Comparison of ENCODE assay signal across 17 cellular contexts in the genomic region with DNA sequence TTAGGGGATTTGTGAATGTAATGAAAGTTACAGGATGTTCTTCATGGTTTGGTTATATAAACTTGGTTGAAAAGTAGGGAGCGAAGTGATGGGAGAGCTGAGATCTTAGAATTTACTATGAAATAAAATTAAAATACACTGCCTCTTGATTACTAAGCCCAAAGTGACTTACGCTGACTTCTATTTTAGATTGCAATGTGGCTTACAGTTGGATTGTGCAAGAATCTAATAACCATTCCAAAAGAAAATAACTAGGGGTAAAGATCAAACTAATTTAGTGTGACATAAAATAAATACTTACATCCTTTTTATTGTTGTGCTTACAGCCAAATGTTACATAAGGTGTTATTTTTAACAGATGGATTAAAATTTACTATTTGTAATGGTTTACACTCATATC. TPM values are rescaled to one million over a fixed set of nuclear protein-coding genes. Genes with fewer than 3 reads are reported as not detected.
DNase-seq lines count a peak whose midpoint lies in the region; ATAC-seq, FAIRE-seq and TF ChIP-seq lines count a peak whose summit lies in the region.
"Had no signal": no experiment of that assay in that cellular context is flagged by ENCODE, and none has a peak within 500 bp of the region (broad histone marks: within the 10 kb centered on the region; RNA-seq: fewer than 3 reads in every experiment).

No MANE protein-coding gene starts in this region.

- peaks cover 6% of the 10 kb centered on the region; the same call in 1 of the 2 replicates for H3K36me3 ChIP-seq in GM23248 (ENCODE audit: low read depth)
- H3K36me3 ChIP-seq in small intestine (ENCODE audit: control insufficient read depth in 2 of 2, insufficient read depth in 2 of 2, low read length in 2 of 2): peaks cover 4 to 7% of the 10 kb centered on the region in 2 donors
- H3K36me3 ChIP-seq in A673 (ENCODE audit: insufficient read depth, low read length, poor library complexity, severe bottlenecking): no peaks in the 10 kb centered on the region
- peaks cover 2 to 7% of the 10 kb centered on the region in 2 donors for H3K36me3 ChIP-seq in kidney (ENCODE audit: control insufficient read depth in 1 of 2, insufficient read depth in 2 of 2, low read length in 2 of 2)

- no peaks in the 10 kb centered on the region for H3K9me2 ChIP-seq in GM23248 (ENCODE audit: insufficient read depth)

- TF ChIP-seq CTCF in A673 (conservative IDR thresholded peaks at IDR 0.05; ENCODE audit: low read depth, low read length) (no peak), kidney (IDR thresholded peaks at IDR 0.05; ENCODE audit: borderline replicate concordance, extremely low read depth, insufficient read depth) (no peak)

- H3K36me3 Mint-ChIP-seq in memory B cell: peaks cover 29% of the 10 kb centered on the region

- H3K27ac Mint-ChIP-seq in memory B cell: peak overlapping the region; percentile 62

- H3K9ac ChIP-seq in GM23248 (no peak overlapping the region), kidney (ENCODE audit: low read length in 2 of 2) (no peak overlapping the region)

- H4K20me1 ChIP-seq in GM23248 (ENCODE audit: insufficient read depth): no peaks in the 10 kb centered on the region

- POLR2A ChIA-PET in A673 (lab: Charles Lee; ENCODE audit: low non-redundant PET): no interaction called here

- H3K4me3 ChIP-seq in GM23248 (no peak overlapping the region), small intestine (ENCODE audit: low read depth in 1 of 2, low read length in 2 of 2) (no peak overlapping the region), A673 (ENCODE audit: low read depth, low read length, poor library complexity, severe bottlenecking) (no peak overlapping the region), kidney (ENCODE audit: low read length in 2 of 2) (no peak overlapping the region)
- H3K4me3 ChIP-seq: SJCRH30 had no signal

- 52 to 65% methylated on average over 2 of the region's 2 CpGs for WGBS in GM23248 (ENCODE audit: low coverage in 1 of 2, low lambda C conversion rate in 2 of 2, missing lambda C conversion rate in 2 of 2), 2 experiments
- 66 to 73% (median 71%) methylated on average over 2 of the region's 2 CpGs for WGBS in small intestine, 3 donors

- no peak overlapping the region for H3K27ac ChIP-seq in GM23248
- H3K27ac ChIP-seq in small intestine (ENCODE audit: low read depth in 1 of 2, low read length in 1 of 2): no peak overlapping the region
- no peak overlapping the region for H3K27ac ChIP-seq in A673 (ENCODE audit: low read depth, low read length, poor library complexity, severe bottlenecking)
- no peak overlapping the region for H3K27ac ChIP-seq in kidney (ENCODE audit: low read depth in 2 of 2, low read length in 2 of 2)
- H3K27ac ChIP-seq: RWPE1, SJCRH30 had no signal

- BruUV-seq in A673 (replicated peaks; lab: Mats Ljungman, UMichigan): no TSS peak

- no peak overlapping the region for H3K4me2 ChIP-seq in GM23248 (ENCODE audit: unreplicated experiment)

- intact Hi-C loops in A673 (cut with micrococcal nuclease; ENCODE audit: unreplicated experiment): no loop called here
- intact Hi-C loops in kidney (cut with DNase I): no loop called here

- H3K27me3 ChIP-seq in GM23248 (replicated peaks; ENCODE audit: insufficient read depth) (no peaks in the 10 kb centered on the region), small intestine (ENCODE audit: control insufficient read depth in 2 of 2, insufficient read depth in 2 of 2, low read length in 2 of 2) (no peaks in the 10 kb centered on the region), A673 (replicated peaks; ENCODE audit: insufficient read depth, low read depth, low read length, poor library complexity) (no peaks in the 10 kb centered on the region)
- H3K27me3 ChIP-seq: SJCRH30 had no signal

- H3K4me3 Mint-ChIP-seq in memory B cell: no peak overlapping the region
- H3K4me3 Mint-ChIP-seq: CD4-positive, alpha-beta memory T cell had no signal

- H3K9me3 Mint-ChIP-seq in memory B cell: no peaks in the 10 kb centered on the region
- H3K9me3 Mint-ChIP-seq: CD4-positive, alpha-beta memory T cell had no signal

- in situ Hi-C loops in GM23248 (cut with MboI): loop anchor here (25.0 kb wide), 1 partner anchor 357 kb away; the partner anchor contains the start of gene CPED1

- CTCF ChIA-PET in A673 (lab: Charles Lee): no interaction called here

- peaks cover 21% of the 10 kb centered on the region for H3F3A ChIP-seq in GM23248 (ENCODE audit: insufficient read depth)

- DNase-seq in GM23248 (peak; percentile 25), memory B cell (ENCODE audit: low spot score in 2 of 2) (no peak), small intestine (peak; percentile 29), A673 (ENCODE audit: low spot score) (no peak), kidney (no peak)
- DNase-seq in stimulated activated naive CD4-positive, alpha-beta T cell (lab: John Stamatoyannopoulos, UW): no peak
- DNase-seq: CD4-positive, alpha-beta memory T cell; DND-41; NCI-H1092; NCI-H1694; NCI-H2107; SJCRH30 had no signal

- H3K4me1 ChIP-seq in GM23248 (ENCODE audit: insufficient read depth) (peaks cover 19% of the 10 kb centered on the region), small intestine (ENCODE audit: control insufficient read depth in 2 of 2, insufficient read depth in 1 of 2, low read depth in 1 of 2, low read length in 1 of 2) (no peaks in the 10 kb centered on the region), A673 (ENCODE audit: insufficient read depth, low read length, poor library complexity, severe bottlenecking) (peaks cover 9% of the 10 kb centered on the region), kidney (ENCODE audit: control insufficient read depth in 1 of 2, insufficient read depth in 1 of 2, low read depth in 1 of 2, low read length in 2 of 2) (no peaks in the 10 kb centered on the region)
- H3K4me1 ChIP-seq: SJCRH30 had no signal

- H3K9me3 ChIP-seq in GM23248 (ENCODE audit: low read depth) (no peaks in the 10 kb centered on the region), small intestine (ENCODE audit: control insufficient read depth, low read depth) (no peaks in the 10 kb centered on the region), A673 (ENCODE audit: low read depth, low read length, poor library complexity, severe bottlenecking) (no peaks in the 10 kb centered on the region), kidney (ENCODE audit: control insufficient read depth in 1 of 2, low read length in 2 of 2) (no peaks in the 10 kb centered on the region)
- H3K9me3 ChIP-seq: SJCRH30 had no signal

- peak; percentile 72 for FAIRE-seq in endometrium (lab: Jason Lieb, UNC)
- FAIRE-seq in small intestine (lab: Jason Lieb, UNC): no peak
- no peak for FAIRE-seq in kidney (lab: Jason Lieb, UNC)
- FAIRE-seq: H54 had no signal

- no peaks in the 10 kb centered on the region for H3K79me2 ChIP-seq in GM23248 (ENCODE audit: insufficient read depth)

- H2AFZ ChIP-seq in GM23248: no peak overlapping the region

- peaks cover 14% of the 10 kb centered on the region for H3K4me1 Mint-ChIP-seq in memory B cell
- H3K4me1 Mint-ChIP-seq: CD4-positive, alpha-beta memory T cell had no signal

- no peaks in the 10 kb centered on the region for H3K27me3 Mint-ChIP-seq in memory B cell
- H3K27me3 Mint-ChIP-seq: CD4-positive, alpha-beta memory T cell had no signal

- no peak for ATAC-seq in memory B cell (ENCODE audit: low read depth)
- ATAC-seq in GM21515 (IDR thresholded peaks at IDR 0.05; ENCODE audit: unreplicated experiment): no peak

RNA-seq across cellular contexts. Expression of gene WNT16, which starts 15.3 kb away (rescaled TPM):
- total RNA-seq in GM23248 (2014; rRNA removed; shearing (Covaris generic)): 0.22 TPM in 1 of 2 replicates, not detected in the other
- polyA plus RNA-seq in GM23248 (2016; fragmentation: Nextera tagmentation; extraction: Ambion mirVana): 0.23 TPM in 2 replicates
- polyA plus RNA-seq in small intestine: under 1 TPM in 1 of 3 donors, not detected in 2; 0.30 TPM
- total RNA-seq in A673 (2021): not detected in 2 replicates
- not detected for total RNA-seq in kidney
- not detected for polyA plus RNA-seq in kidney (ENCODE audit: insufficient read depth, low read depth, low replicate concordance)
- total RNA-seq: CD4-positive, alpha-beta memory T cell; HT1080 had no signal
- polyA plus RNA-seq: CD4-positive, alpha-beta memory T cell had no signal

RNA-seq across cellular contexts. Expression of gene FAM3C, which starts 52.0 kb away (rescaled TPM):
- total RNA-seq in GM23248 (2014; rRNA removed; shearing (Covaris generic)): 38.6 and 43.5 TPM in 2 replicates
- 52.4 and 53.1 TPM in 2 replicates for polyA plus RNA-seq in GM23248 (2016; fragmentation: Nextera tagmentation; extraction: Ambion mirVana)
- polyA plus RNA-seq in small intestine: 100 to 1,000 TPM in 2 of 3 donors, 10 to 100 TPM in 1; 98.0 to 166 (median 145) TPM
- total RNA-seq in A673 (2021): 28.0 and 33.0 TPM in 2 replicates
- 82.6 TPM for total RNA-seq in kidney
- polyA plus RNA-seq in kidney (ENCODE audit: insufficient read depth, low read depth, low replicate concordance): 49.5 TPM

Comparison
In these comparisons a context has a peak if more than half of its experiments do, and no peak if none do; other contexts are left out.
1. DNase-seq: peak in GM23248 (single experiment) and small intestine (single experiment); none in memory B cell (0 of 2), A673 (single experiment), kidney (single experiment) and stimulated activated naive CD4-positive, alpha-beta T cell (0 of 6).